ENCODE assay signal across 11 cellular contexts in the genomic region with DNA sequence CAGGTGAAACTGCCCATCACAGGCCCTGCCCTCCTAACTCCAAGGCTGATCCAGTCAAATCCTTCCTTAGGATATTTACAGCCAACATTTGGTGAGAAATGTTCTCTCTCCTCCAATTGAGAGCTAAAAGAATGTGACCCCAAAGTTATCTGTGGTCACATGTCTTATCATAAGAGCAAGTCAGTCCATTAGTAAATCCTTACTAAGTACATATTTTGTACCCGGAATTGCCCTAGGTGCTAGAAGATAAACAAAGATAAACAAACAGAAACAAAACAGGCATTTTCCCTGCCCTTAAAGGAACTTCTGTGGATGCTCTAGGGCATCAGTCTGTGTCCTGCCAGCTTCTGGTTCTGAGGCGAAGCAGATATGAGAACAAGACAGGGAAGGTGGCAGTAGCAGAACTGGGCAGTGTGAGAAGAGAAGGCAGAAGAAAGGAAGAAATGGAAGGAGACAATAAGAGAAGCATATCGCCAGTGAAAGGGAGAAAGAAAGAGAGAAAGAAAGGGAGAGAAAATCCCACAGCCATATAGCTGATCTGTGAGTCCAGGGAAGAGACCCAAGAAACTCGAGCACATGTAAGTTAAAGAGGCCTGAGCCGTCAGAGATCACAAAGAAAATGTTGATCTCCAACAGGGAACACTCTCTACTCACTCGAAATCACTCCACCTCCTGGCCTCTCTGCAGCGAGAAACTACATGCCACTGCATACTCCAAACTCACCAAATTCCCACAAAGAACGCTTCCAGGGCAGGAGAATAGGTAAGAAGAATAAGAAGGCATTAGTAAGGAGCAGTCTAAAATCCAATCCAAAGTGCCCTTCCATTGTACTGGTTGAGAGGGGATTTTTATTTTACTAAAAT.
"Had no signal": no experiment of that assay in that cellular context is flagged by ENCODE, and none has a peak within 500 bp of the region (broad histone marks: within the 10 kb centered on the region; RNA-seq: fewer than 3 reads in every experiment).

No MANE protein-coding gene starts in this region.

- H3K9me3 Mint-ChIP-seq: natural killer cell treated with Interleukin-12 subunit alpha and Interleukin-12 subunit beta and Interleukin-15 and Interleukin-18, amount 100 ng/mL, for 72 hours had no signal

- H3K4me3 Mint-ChIP-seq: natural killer cell treated with Interleukin-12 subunit alpha and Interleukin-12 subunit beta and Interleukin-15 and Interleukin-18, amount 100 ng/mL, for 72 hours had no signal

- H3K27me3 Mint-ChIP-seq: natural killer cell treated with Interleukin-12 subunit alpha and Interleukin-12 subunit beta and Interleukin-15 and Interleukin-18, amount 100 ng/mL, for 72 hours had no signal

- DNase-seq: activated CD4-positive, alpha-beta T cell treated with anti-CD3 and anti-CD28 coated beads, Interleukin-2, amount 50 U/mL, for 4 hours; activated CD4-positive, CD25-positive, alpha-beta regulatory T cell treated with anti-CD3 and anti-CD28 coated beads, Interleukin-2, amount 50 U/mL, for 72 hours; activated naive CD4-positive, alpha-beta T cell; activated T-cell treated with anti-CD3 and anti-CD28 coated beads, Interleukin-2, amount 50 U/mL, for 48 hours; cortex of kidney; effector CD8-positive, alpha-beta T cell; hippocampal formation; stimulated activated CD4-positive, alpha-beta T cell treated with anti-CD3 and anti-CD28 coated beads, Interleukin-2, amount 100 ng/mL, for 48 hours; stimulated activated naive CD8-positive, alpha-beta T cell treated with anti-CD3 and anti-CD28 coated beads, Interleukin-15, Interleukin-2, amounts not matched to agents 100 U/mL and 50 U/mL, for 24 hours; SW 1271 had no signal
